In genomic region chr17:82866521-82867214, GRCh38 we compare ENCODE assay signal across 8 cellular contexts. TPM values are rescaled to one million over a fixed set of nuclear protein-coding genes. Genes with fewer than 3 reads are reported as not detected.
DNase-seq lines count a peak whose midpoint lies in the region; ATAC-seq and TF ChIP-seq lines count a peak whose summit lies in the region.

No MANE protein-coding gene starts in this region.

- CTCF ChIA-PET in T-cell (lab: Charles Lee) = no interaction called here
- CTCF ChIA-PET in activated CD8-positive, alpha-beta T cell treated with anti-CD3 and anti-CD28 coated beads, Interleukin-2, amount 10 ng/mL, durations not matched to agents 7 days and 5 days (lab: Charles Lee) = interaction anchor here (0.9 kb wide), 1 partner anchor 336 kb away, joined by 3 read pairs; no protein-coding TSS in a partner anchor
- CTCF ChIA-PET in PC-3 (lab: Charles Lee) = no interaction called here

- intact Hi-C loops in PC-3 (cut with micrococcal nuclease) = no loop called here

- no peaks in the 10 kb centered on the region for H4K20me1 ChIP-seq in PC-3 (ENCODE audit: low read length)

- no peak overlapping the region for H3K4me3 Mint-ChIP-seq in T-cell
- peak overlapping the region; percentile 90 for H3K4me3 Mint-ChIP-seq in stimulated activated effector memory CD8-positive, alpha-beta T cell treated with anti-CD3 and anti-CD28 coated beads, Interleukin-12 subunit alpha, Interleukin-12 subunit beta, amount 100 ng/mL, for 72 hours
- no peak overlapping the region for H3K4me3 Mint-ChIP-seq in activated CD8-positive, alpha-beta T cell treated with anti-CD3 and anti-CD28 coated beads, Interleukin-2, amount 10 ng/mL, durations not matched to agents 7 days and 5 days

- peaks cover 47% of the 10 kb centered on the region for H3K4me1 ChIP-seq in cardiac muscle cell (ENCODE audit: low read depth)
- peaks cover 6% of the 10 kb centered on the region; the same call in 1 of the 2 replicates for H3K4me1 ChIP-seq in PC-3 (ENCODE audit: insufficient read depth, low read length)

- H3K9me3 Mint-ChIP-seq in T-cell = no peaks in the 10 kb centered on the region
- no peaks in the 10 kb centered on the region for H3K9me3 Mint-ChIP-seq in stimulated activated effector memory CD8-positive, alpha-beta T cell treated with anti-CD3 and anti-CD28 coated beads, Interleukin-12 subunit alpha, Interleukin-12 subunit beta, amount 100 ng/mL, for 72 hours
- no peaks in the 10 kb centered on the region for H3K9me3 Mint-ChIP-seq in activated CD8-positive, alpha-beta T cell treated with anti-CD3 and anti-CD28 coated beads, Interleukin-2, amount 10 ng/mL, durations not matched to agents 7 days and 5 days (ENCODE audit: insufficient read depth)

- H3F3A ChIP-seq in PC-3 (ENCODE audit: low read length, unreplicated experiment) = no peaks in the 10 kb centered on the region

- no peak overlapping the region for H3K4me2 ChIP-seq in PC-3 (ENCODE audit: low read length)

- H3K4me3 ChIP-seq in HFF-Myc (replicated peaks; ENCODE audit: low read depth, low read length) (no peak overlapping the region), cardiac muscle cell (no peak overlapping the region), WERI-Rb-1 (ENCODE audit: low read depth, low read length) (no peak overlapping the region), PC-3 (ENCODE audit: low read length) (no peak overlapping the region)

- no peaks in the 10 kb centered on the region for H3K79me2 ChIP-seq in PC-3 (ENCODE audit: low read length)

- peak overlapping the region; percentile 84 to 92 for H3K27ac Mint-ChIP-seq in T-cell
- peak overlapping the region; percentile 29 for H3K27ac Mint-ChIP-seq in stimulated activated effector memory CD8-positive, alpha-beta T cell treated with anti-CD3 and anti-CD28 coated beads, Interleukin-12 subunit alpha, Interleukin-12 subunit beta, amount 100 ng/mL, for 72 hours
- H3K27ac Mint-ChIP-seq in activated CD8-positive, alpha-beta T cell treated with anti-CD3 and anti-CD28 coated beads, Interleukin-2, amount 10 ng/mL, durations not matched to agents 7 days and 5 days = no peak overlapping the region

- no peaks in the 10 kb centered on the region for H3K36me3 ChIP-seq in cardiac muscle cell
- H3K36me3 ChIP-seq in WERI-Rb-1 = peaks cover 48% of the 10 kb centered on the region
- H3K36me3 ChIP-seq in PC-3 (ENCODE audit: low read depth, low read length) = no peaks in the 10 kb centered on the region; the same call in 1 of the 2 replicates

- no peaks in the 10 kb centered on the region for H3K9me2 ChIP-seq in PC-3 (replicated peaks; ENCODE audit: low read length)

- H3K9me3 ChIP-seq in cardiac muscle cell (ENCODE audit: low read depth) = no peaks in the 10 kb centered on the region
- H3K9me3 ChIP-seq in WERI-Rb-1 (ENCODE audit: severe bottlenecking) = no peaks in the 10 kb centered on the region
- H3K9me3 ChIP-seq in PC-3 (ENCODE audit: low read length) = no peaks in the 10 kb centered on the region

- H3K36me3 Mint-ChIP-seq in T-cell = peaks cover 16% of the 10 kb centered on the region
- peaks cover 17% of the 10 kb centered on the region for H3K36me3 Mint-ChIP-seq in stimulated activated effector memory CD8-positive, alpha-beta T cell treated with anti-CD3 and anti-CD28 coated beads, Interleukin-12 subunit alpha, Interleukin-12 subunit beta, amount 100 ng/mL, for 72 hours
- peaks cover 25% of the 10 kb centered on the region for H3K36me3 Mint-ChIP-seq in activated CD8-positive, alpha-beta T cell treated with anti-CD3 and anti-CD28 coated beads, Interleukin-2, amount 10 ng/mL, durations not matched to agents 7 days and 5 days (ENCODE audit: low read depth)

- DNase-seq in HFF-Myc (ENCODE audit: extremely low read depth, low read depth) (peak; percentile 47), T-cell (no peak), cardiac muscle cell (ENCODE audit: low read depth in 1 of 2, low spot score in 1 of 2) (peak in 1 of 2 donors; percentile 77), WERI-Rb-1 (no peak), PC-3 (no peak)
- no peak for DNase-seq in stimulated activated effector memory CD8-positive, alpha-beta T cell treated with anti-CD3 and anti-CD28 coated beads, Interleukin-12 subunit alpha, Interleukin-12 subunit beta, amount 100 ng/mL, for 72 hours (ENCODE audit: low spot score in 2 of 2)
- no peak for DNase-seq in activated CD8-positive, alpha-beta memory T cell treated with anti-CD3 and anti-CD28 coated beads, Interleukin-2, amount 50 U/mL, for 48 hours
- DNase-seq in activated CD8-positive, alpha-beta T cell treated with anti-CD3 and anti-CD28 coated beads, Interleukin-2, amount 10 ng/mL, durations not matched to agents 7 days and 5 days = no peak

- POLR2A ChIA-PET in T-cell (lab: Charles Lee) (no interaction called here), PC-3 (lab: Charles Lee; ENCODE audit: unreplicated experiment) (no interaction called here)
- POLR2A ChIA-PET in activated CD8-positive, alpha-beta T cell treated with anti-CD3 and anti-CD28 coated beads, Interleukin-2, amount 10 ng/mL, durations not matched to agents 7 days and 5 days (lab: Charles Lee) = interaction anchor here (3.8 kb wide), 1 partner anchor 18 kb away, joined by 41 read pairs; no protein-coding TSS in a partner anchor

- H3K4me1 Mint-ChIP-seq in T-cell = peaks cover 36 to 74% (median 57%) of the 10 kb centered on the region in 3 donors
- H3K4me1 Mint-ChIP-seq in stimulated activated effector memory CD8-positive, alpha-beta T cell treated with anti-CD3 and anti-CD28 coated beads, Interleukin-12 subunit alpha, Interleukin-12 subunit beta, amount 100 ng/mL, for 72 hours = peaks cover 75% of the 10 kb centered on the region
- peaks cover 58% of the 10 kb centered on the region for H3K4me1 Mint-ChIP-seq in activated CD8-positive, alpha-beta T cell treated with anti-CD3 and anti-CD28 coated beads, Interleukin-2, amount 10 ng/mL, durations not matched to agents 7 days and 5 days (ENCODE audit: low read depth)

- H3K27me3 ChIP-seq in cardiac muscle cell (no peaks in the 10 kb centered on the region), WERI-Rb-1 (ENCODE audit: insufficient read depth, low read depth, severe bottlenecking) (no peaks in the 10 kb centered on the region), PC-3 (ENCODE audit: low read length) (no peaks in the 10 kb centered on the region)

- H3K27me3 Mint-ChIP-seq in T-cell = no peaks in the 10 kb centered on the region
- H3K27me3 Mint-ChIP-seq in activated CD8-positive, alpha-beta T cell treated with anti-CD3 and anti-CD28 coated beads, Interleukin-2, amount 10 ng/mL, durations not matched to agents 7 days and 5 days (ENCODE audit: low read depth) = no peaks in the 10 kb centered on the region

- H2AFZ ChIP-seq in PC-3 (ENCODE audit: low read length) = no peak overlapping the region

- H3K27ac ChIP-seq in cardiac muscle cell (peak overlapping the region; percentile 70), WERI-Rb-1 (no peak overlapping the region), PC-3 (ENCODE audit: low read length) (no peak overlapping the region)

- no peak overlapping the region for H3K9ac ChIP-seq in PC-3 (ENCODE audit: low read length)

- no TSS peak for BruUV-seq in PC-3 (replicated peaks; lab: Mats Ljungman, UMichigan)

- ATAC-seq in T-cell (replicated peaks in 1 of 4) = no peak
- no peak for ATAC-seq in stimulated activated effector memory CD8-positive, alpha-beta T cell treated with anti-CD3 and anti-CD28 coated beads, Interleukin-12 subunit alpha, Interleukin-12 subunit beta, amount 100 ng/mL, for 72 hours
- ATAC-seq in activated CD8-positive, alpha-beta T cell treated with anti-CD3 and anti-CD28 coated beads, Interleukin-2, amount 10 ng/mL, durations not matched to agents 7 days and 5 days = no peak
- ATAC-seq in PC-3 = no peak

- no peak for TF ChIP-seq CTCF in HFF-Myc (IDR thresholded peaks at IDR 0.05; ENCODE audit: low read depth, low read length, missing control alignments)
- TF ChIP-seq CTCF in cardiac muscle cell (IDR thresholded peaks at IDR 0.05; ENCODE audit: low read depth, low read length) = no peak
- TF ChIP-seq CTCF in WERI-Rb-1 (IDR thresholded peaks at IDR 0.05; ENCODE audit: low read depth, low read length) = no peak
- no peak for TF ChIP-seq CTCF in PC-3 (conservative IDR thresholded peaks at IDR 0.05; ENCODE audit: low read depth, low read length)

RNA-seq across cellular contexts. Expression of gene ZNF750, which starts 26.8 kb away (rescaled TPM):
- total RNA-seq in T-cell (not detected), cardiac muscle cell (0.07 TPM in 1 of 2 replicates, not detected in the other), PC-3 (2014; rRNA removed) (not detected in 2 replicates)
- 0.14 and 0.49 TPM in 2 replicates for polyA plus RNA-seq in cardiac muscle cell
- total RNA-seq in activated CD8-positive, alpha-beta T cell treated with anti-CD3 and anti-CD28 coated beads, Interleukin-2, amount 10 ng/mL, durations not matched to agents 7 days and 5 days = not detected
